1 cellular context compared by ENCODE assay signal in the genomic region with DNA sequence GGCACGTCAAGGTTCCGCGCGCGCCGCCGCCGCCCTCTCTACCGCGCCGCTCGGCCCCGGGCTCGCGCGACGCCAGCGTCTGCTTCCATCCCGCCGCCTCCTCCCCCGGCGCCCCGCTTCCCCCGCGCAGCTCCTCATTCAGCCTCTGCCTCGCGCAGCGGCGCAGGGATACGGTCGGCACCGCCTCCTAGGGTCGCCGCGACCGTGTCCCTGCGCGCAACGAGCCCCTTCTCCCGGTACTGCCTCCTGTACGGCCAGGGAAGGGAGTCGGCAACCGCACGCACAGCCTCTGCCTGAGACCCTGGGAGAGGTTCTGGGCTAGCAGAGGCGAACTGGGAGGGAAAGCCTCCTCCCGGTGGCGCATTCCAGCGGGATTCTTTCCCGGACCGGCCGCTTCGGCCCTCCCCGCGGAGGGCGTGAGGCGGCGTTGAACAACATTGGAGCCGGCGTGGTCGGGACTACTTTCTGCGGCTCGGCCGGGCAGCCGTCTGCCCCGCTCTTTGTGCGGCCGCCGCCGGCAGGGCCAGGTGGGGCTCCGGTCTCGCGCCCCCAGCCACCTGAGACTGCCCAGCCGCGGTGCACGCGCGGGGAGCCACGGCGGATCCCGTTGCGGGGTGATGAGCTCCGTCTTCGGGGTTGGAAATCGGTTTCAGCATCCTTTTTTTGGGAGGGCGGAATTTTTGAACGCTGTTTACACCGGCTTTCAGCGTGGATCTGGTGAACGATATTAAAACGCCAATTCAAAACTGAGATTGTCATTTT.
TF ChIP-seq lines count a peak whose summit lies in the region.

TSS of gene LRP6 (minus strand) at position 172 of the 762 bp plus-strand sequence. CDS start 309 bp downstream, outside the sequence.

TF ChIP-seq in HepG2, 621 proteins besides CTCF, POLR2A, EP300 and RAD21 (continued from another document and continues in another):
- TF ChIP-seq, protein P1, sequence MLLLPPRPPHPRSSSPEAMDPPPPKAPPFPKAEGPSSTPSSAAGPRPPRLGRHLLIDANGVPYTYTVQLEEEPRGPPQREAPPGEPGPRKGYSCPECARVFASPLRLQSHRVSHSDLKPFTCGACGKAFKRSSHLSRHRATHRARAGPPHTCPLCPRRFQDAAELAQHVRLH (CRISPR knock-in tag; IDR thresholded peaks at IDR 0.05; ENCODE audit: borderline replicate concordance, low read depth): peak; percentile 91; the same call in 1 of the 2 replicates
- TF ChIP-seq ZNF260 (CRISPR knock-in tag; IDR thresholded peaks at IDR 0.05; ENCODE audit: borderline replicate concordance, low read depth) (0 out of 2 replicates have a peak, but pooled peaks have one; percentile 59), PAX8 (CRISPR knock-in tag; IDR thresholded peaks at IDR 0.05; ENCODE audit: borderline replicate concordance) (peak; percentile 99), TBX2 (CRISPR knock-in tag; IDR thresholded peaks at IDR 0.05; ENCODE audit: borderline replicate concordance) (peak; percentile 97), MTF2 (CRISPR knock-in tag; IDR thresholded peaks at IDR 0.05; ENCODE audit: borderline replicate concordance) (peak; percentile 96), ZNF326 (CRISPR knock-in tag; IDR thresholded peaks at IDR 0.05; ENCODE audit: borderline replicate concordance) (no peak), ZNF20 (CRISPR knock-in tag; IDR thresholded peaks at IDR 0.05) (peak; percentile 96), ZNF484 (CRISPR knock-in tag; IDR thresholded peaks at IDR 0.05; ENCODE audit: borderline replicate concordance, low read depth) (0 out of 2 replicates have a peak, but pooled peaks have one; percentile 54), PCBP1 (IDR thresholded peaks at IDR 0.05; ENCODE audit: borderline replicate concordance, low read depth, low read length) (peak; percentile 100), ZNF343 (CRISPR knock-in tag; IDR thresholded peaks at IDR 0.05) (peak; percentile 99), ZNF629 (CRISPR knock-in tag; conservative IDR thresholded peaks at IDR 0.05) (no peak), USF2 (IDR thresholded peaks at IDR 0.05; ENCODE audit: low read depth, low read length) (no peak), USF2 (CRISPR knock-in tag; IDR thresholded peaks at IDR 0.05; ENCODE audit: borderline replicate concordance) (no peak), ZKSCAN8 (CRISPR knock-in tag; IDR thresholded peaks at IDR 0.05; ENCODE audit: borderline replicate concordance) (no peak; the same call in 1 of the 2 replicates), ISX (CRISPR knock-in tag; conservative IDR thresholded peaks at IDR 0.05) (peak; percentile 67; the same call in 1 of the 2 replicates), ZBTB7A (CRISPR knock-in tag; IDR thresholded peaks at IDR 0.05) (peak; percentile 73; the same call in 1 of the 2 replicates), TAF1 (CRISPR knock-in tag; IDR thresholded peaks at IDR 0.05) (peak; percentile 100), ZNF589 (CRISPR knock-in tag; conservative IDR thresholded peaks at IDR 0.05) (peak; percentile 95), DPF2 (CRISPR knock-in tag; IDR thresholded peaks at IDR 0.05; ENCODE audit: borderline replicate concordance, low read depth) (0 out of 2 replicates have a peak, but pooled peaks have one; percentile 23), MAF1 (CRISPR knock-in tag; IDR thresholded peaks at IDR 0.05; ENCODE audit: borderline replicate concordance) (no peak), ZHX2 (IDR thresholded peaks at IDR 0.05; ENCODE audit: low read depth) (no peak), ZHX2 (CRISPR knock-in tag; IDR thresholded peaks at IDR 0.05; ENCODE audit: borderline replicate concordance) (peak; percentile 58; the same call in 1 of the 2 replicates), SMYD3 (CRISPR knock-in tag; IDR thresholded peaks at IDR 0.05) (peak; percentile 92), HCFC1 (IDR thresholded peaks at IDR 0.05; ENCODE audit: low read depth, low read length) (0 out of 2 replicates have a peak, but pooled peaks have one; percentile 7), ZUFSP (CRISPR knock-in tag; IDR thresholded peaks at IDR 0.05; ENCODE audit: borderline replicate concordance) (no peak), NR2C2 (CRISPR knock-in tag; IDR thresholded peaks at IDR 0.05; ENCODE audit: borderline replicate concordance) (peak; percentile 80; the same call in 1 of the 2 replicates), GPBP1L1 (CRISPR knock-in tag; IDR thresholded peaks at IDR 0.05) (no peak), KDM1A (CRISPR knock-in tag; IDR thresholded peaks at IDR 0.05) (no peak), IKZF1 (IDR thresholded peaks at IDR 0.05) (no peak), ZNF160 (CRISPR knock-in tag; IDR thresholded peaks at IDR 0.05) (peak; percentile 93), THYN1 (CRISPR knock-in tag; IDR thresholded peaks at IDR 0.05; ENCODE audit: borderline replicate concordance, low read depth) (0 out of 2 replicates have a peak, but pooled peaks have one; percentile 75)
- TF ChIP-seq, protein P2, sequence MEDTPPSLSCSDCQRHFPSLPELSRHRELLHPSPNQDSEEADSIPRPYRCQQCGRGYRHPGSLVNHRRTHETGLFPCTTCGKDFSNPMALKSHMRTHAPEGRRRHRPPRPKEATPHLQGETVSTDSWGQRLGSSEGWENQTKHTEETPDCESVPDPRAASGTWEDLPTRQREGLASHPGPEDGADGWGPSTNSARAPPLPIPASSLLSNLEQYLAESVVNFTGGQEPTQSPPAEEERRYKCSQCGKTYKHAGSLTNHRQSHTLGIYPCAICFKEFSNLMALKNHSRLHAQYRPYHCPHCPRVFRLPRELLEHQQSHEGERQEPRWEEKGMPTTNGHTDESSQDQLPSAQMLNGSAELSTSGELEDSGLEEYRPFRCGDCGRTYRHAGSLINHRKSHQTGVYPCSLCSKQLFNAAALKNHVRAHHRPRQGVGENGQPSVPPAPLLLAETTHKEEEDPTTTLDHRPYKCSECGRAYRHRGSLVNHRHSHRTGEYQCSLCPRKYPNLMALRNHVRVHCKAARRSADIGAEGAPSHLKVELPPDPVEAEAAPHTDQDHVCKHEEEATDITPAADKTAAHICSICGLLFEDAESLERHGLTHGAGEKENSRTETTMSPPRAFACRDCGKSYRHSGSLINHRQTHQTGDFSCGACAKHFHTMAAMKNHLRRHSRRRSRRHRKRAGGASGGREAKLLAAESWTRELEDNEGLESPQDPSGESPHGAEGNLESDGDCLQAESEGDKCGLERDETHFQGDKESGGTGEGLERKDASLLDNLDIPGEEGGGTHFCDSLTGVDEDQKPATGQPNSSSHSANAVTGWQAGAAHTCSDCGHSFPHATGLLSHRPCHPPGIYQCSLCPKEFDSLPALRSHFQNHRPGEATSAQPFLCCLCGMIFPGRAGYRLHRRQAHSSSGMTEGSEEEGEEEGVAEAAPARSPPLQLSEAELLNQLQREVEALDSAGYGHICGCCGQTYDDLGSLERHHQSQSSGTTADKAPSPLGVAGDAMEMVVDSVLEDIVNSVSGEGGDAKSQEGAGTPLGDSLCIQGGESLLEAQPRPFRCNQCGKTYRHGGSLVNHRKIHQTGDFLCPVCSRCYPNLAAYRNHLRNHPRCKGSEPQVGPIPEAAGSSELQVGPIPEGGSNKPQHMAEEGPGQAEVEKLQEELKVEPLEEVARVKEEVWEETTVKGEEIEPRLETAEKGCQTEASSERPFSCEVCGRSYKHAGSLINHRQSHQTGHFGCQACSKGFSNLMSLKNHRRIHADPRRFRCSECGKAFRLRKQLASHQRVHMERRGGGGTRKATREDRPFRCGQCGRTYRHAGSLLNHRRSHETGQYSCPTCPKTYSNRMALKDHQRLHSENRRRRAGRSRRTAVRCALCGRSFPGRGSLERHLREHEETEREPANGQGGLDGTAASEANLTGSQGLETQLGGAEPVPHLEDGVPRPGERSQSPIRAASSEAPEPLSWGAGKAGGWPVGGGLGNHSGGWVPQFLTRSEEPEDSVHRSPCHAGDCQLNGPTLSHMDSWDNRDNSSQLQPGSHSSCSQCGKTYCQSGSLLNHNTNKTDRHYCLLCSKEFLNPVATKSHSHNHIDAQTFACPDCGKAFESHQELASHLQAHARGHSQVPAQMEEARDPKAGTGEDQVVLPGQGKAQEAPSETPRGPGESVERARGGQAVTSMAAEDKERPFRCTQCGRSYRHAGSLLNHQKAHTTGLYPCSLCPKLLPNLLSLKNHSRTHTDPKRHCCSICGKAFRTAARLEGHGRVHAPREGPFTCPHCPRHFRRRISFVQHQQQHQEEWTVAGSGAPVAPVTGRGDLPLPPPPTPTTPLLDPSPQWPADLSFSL (CRISPR knock-in tag; IDR thresholded peaks at IDR 0.05): no peak
- TF ChIP-seq, protein P3, sequence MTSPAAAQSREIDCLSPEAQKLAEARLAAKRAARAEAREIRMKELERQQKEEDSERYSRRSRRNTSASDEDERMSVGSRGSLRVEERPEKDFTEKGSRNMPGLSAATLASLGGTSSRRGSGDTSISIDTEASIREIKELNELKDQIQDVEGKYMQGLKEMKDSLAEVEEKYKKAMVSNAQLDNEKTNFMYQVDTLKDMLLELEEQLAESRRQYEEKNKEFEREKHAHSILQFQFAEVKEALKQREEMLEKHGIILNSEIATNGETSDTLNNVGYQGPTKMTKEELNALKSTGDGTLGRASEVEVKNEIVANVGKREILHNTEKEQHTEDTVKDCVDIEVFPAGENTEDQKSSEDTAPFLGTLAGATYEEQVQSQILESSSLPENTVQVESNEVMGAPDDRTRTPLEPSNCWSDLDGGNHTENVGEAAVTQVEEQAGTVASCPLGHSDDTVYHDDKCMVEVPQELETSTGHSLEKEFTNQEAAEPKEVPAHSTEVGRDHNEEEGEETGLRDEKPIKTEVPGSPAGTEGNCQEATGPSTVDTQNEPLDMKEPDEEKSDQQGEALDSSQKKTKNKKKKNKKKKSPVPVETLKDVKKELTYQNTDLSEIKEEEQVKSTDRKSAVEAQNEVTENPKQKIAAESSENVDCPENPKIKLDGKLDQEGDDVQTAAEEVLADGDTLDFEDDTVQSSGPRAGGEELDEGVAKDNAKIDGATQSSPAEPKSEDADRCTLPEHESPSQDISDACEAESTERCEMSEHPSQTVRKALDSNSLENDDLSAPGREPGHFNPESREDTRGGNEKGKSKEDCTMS (CRISPR knock-in tag; conservative IDR thresholded peaks at IDR 0.05): no peak
